ENCODE assay signal across 1 cellular context in genomic region chr19:43752287-43752875, GRCh38.
TF ChIP-seq lines count a peak whose summit lies in the region.

No MANE protein-coding gene starts in this region.

TF ChIP-seq in IMR-90, 13 proteins besides CTCF, POLR2A, EP300 and RAD21:
- no peak for TF ChIP-seq CEBPB (IDR thresholded peaks at IDR 0.05; ENCODE audit: low read depth, low read length)
- no peak for TF ChIP-seq ELK1 (IDR thresholded peaks at IDR 0.05; ENCODE audit: borderline replicate concordance, low read depth, low read length)
- TF ChIP-seq RCOR1 (IDR thresholded peaks at IDR 0.05; ENCODE audit: insufficient replicate concordance, low read length), result no peak
- no peak for TF ChIP-seq MAFK (IDR thresholded peaks at IDR 0.05; ENCODE audit: low read depth, low read length)
- TF ChIP-seq SMC3 (IDR thresholded peaks at IDR 0.05; ENCODE audit: low read depth, low read length), result no peak
- no peak for TF ChIP-seq USF2 (IDR thresholded peaks at IDR 0.05; ENCODE audit: low read depth, low read length)
- no peak for TF ChIP-seq MXI1 (IDR thresholded peaks at IDR 0.05; ENCODE audit: borderline replicate concordance, low read depth, low read length)
- TF ChIP-seq NFE2L2 (IDR thresholded peaks at IDR 0.05; ENCODE audit: low read depth, low read length), result no peak
- TF ChIP-seq FOS (IDR thresholded peaks at IDR 0.05; ENCODE audit: low read depth, low read length), result no peak
- TF ChIP-seq MAZ (IDR thresholded peaks at IDR 0.05; ENCODE audit: borderline replicate concordance, low read depth, low read length), result no peak
- TF ChIP-seq RFX5 (IDR thresholded peaks at IDR 0.05; ENCODE audit: low read depth, low read length), result no peak
- no peak for TF ChIP-seq CHD1 (IDR thresholded peaks at IDR 0.05; ENCODE audit: low read depth, low read length)
- no peak for TF ChIP-seq BHLHE40 (IDR thresholded peaks at IDR 0.05; ENCODE audit: low read depth, low read length)
TF ChIP-seq in IMR-90: peak in this region for 0.
